Comparison of ENCODE assay signal across 8 cellular contexts in the genomic region with DNA sequence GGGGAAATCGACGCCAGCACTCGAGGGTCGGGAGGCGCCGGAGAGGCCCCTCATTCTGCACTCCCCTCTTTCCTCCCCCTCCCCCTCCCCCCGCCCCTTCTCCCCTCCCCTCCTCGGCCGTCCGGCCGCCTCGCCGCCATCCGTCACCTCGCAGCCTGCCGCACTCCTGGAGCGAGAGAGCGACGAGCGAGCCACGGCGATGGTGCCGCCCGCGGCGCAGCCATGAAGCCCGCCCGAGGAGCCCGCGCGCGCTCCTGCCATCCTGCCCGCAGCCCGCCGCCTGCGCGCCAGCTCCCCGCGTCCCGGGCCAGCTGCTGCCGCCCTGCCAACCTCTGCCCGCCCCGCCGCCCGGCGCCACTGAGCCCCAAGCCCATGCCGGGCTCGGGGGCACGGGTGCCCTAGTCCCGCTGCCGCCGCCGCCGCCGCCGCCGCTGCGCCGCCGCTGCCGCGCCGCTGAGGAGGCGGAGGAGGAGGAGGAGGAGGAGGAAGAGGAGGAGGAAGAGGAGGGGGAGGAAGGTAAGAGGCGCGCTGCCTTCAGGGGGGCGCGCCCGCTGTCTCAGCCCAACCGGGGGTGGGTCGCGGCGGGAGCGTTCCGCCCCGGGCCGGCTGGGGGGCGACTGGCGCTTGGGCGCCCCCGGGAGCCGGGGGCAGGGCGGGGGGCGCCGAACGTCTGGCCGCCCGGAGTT. TPM values are rescaled to one million over a fixed set of nuclear protein-coding genes. Genes with fewer than 3 reads are reported as not detected.
DNase-seq lines count a peak whose midpoint lies in the region; ATAC-seq and TF ChIP-seq lines count a peak whose summit lies in the region.

A gene (plus strand): TSS at position 163 of the 686 bp plus-strand sequence. CDS start 76,937 bp downstream, outside the sequence.

- CTCF ChIA-PET in T-cell (lab: Charles Lee): no interaction called here
- CTCF ChIA-PET in RWPE1 (lab: Yijun Ruan, JAX): no interaction called here

- no peaks in the 10 kb centered on the region for H3K36me3 Mint-ChIP-seq in T-cell

- WGBS in spleen, 5 donors: 0 to 34% (median 1%) methylated on average over 6 to 83 of the region's 88 CpGs

- DNase-seq in NCI-H1417 (lab: John Stamatoyannopoulos, UW) (peak in 2 of 3 experiments; percentile 53 to 70), NCI-H1417 treated with DMSO at 0.1 percent for 48 hours (lab: John Stamatoyannopoulos, UW) (no peak), T-cell (peak in 2 of 34 experiments; percentile 6 to 11), right atrium auricular region (ENCODE audit: low spot score) (no peak), spleen (no peak), RWPE1 (ENCODE audit: low spot score) (no peak), pons (ENCODE audit: low spot score) (no peak)

- peak within 1 kb of the TSS; percentile 48 to 77 (median 65) for H3K4me3 Mint-ChIP-seq in T-cell

- intact Hi-C loops in spleen (cut with DNase I; ENCODE audit: low total_unique reads): no loop called here

- H3K36me3 ChIP-seq in right atrium auricular region: no peaks in the 10 kb centered on the region
- no peaks in the 10 kb centered on the region for H3K36me3 ChIP-seq in spleen

- peak in 2 of 4 experiments; percentile 17 to 24 for ATAC-seq in T-cell (replicated peaks in 1 of 4)
- ATAC-seq in HG02870 (IDR thresholded peaks at IDR 0.05; ENCODE audit: unreplicated experiment): no peak

- peaks cover 39 to 63% of the 10 kb centered on the region in 2 donors for H3K27me3 Mint-ChIP-seq in T-cell

- H3K4me1 ChIP-seq in right atrium auricular region: no peaks in the 10 kb centered on the region
- H3K4me1 ChIP-seq in spleen: peaks cover 0 to 24% (median 7%) of the 10 kb centered on the region in 6 donors

- TF ChIP-seq CTCF in right atrium auricular region (IDR thresholded peaks at IDR 0.05) (no peak), spleen (IDR thresholded peaks at IDR 0.05 in 8 of 11, conservative IDR thresholded peaks at IDR 0.05 in 3 of 11) (no peak), RWPE1 (conservative IDR thresholded peaks at IDR 0.05; ENCODE audit: low read depth) (no peak)

- H3K27me3 ChIP-seq in right atrium auricular region (peaks cover 3% of the 10 kb centered on the region in 2 donors), spleen (replicated peaks in 1 of 7) (peaks cover 0 to 87% (median 36%) of the 10 kb centered on the region in 7 donors)

- H3K27ac ChIP-seq in right atrium auricular region (no peak within 1 kb of the TSS), spleen (no peak within 1 kb of the TSS), RWPE1 (no peak within 1 kb of the TSS)

- H3K27ac Mint-ChIP-seq in T-cell: peak within 1 kb of the TSS in 1 of 2 donors; percentile 57

- POLR2A ChIA-PET in T-cell (lab: Charles Lee) (no interaction called here), RWPE1 (lab: Yijun Ruan, JAX; ENCODE audit: low non-redundant PET) (no interaction called here)

- no peak for TF ChIP-seq POLR2A in spleen (IDR thresholded peaks at IDR 0.05)

- H3K9me3 ChIP-seq in right atrium auricular region: no peaks in the 10 kb centered on the region
- no peaks in the 10 kb centered on the region for H3K9me3 ChIP-seq in spleen

- H3K4me1 Mint-ChIP-seq in T-cell: peaks cover 16 to 22% (median 20%) of the 10 kb centered on the region in 3 donors

- H3K4me3 ChIP-seq in right atrium auricular region (peak within 1 kb of the TSS; percentile 17 to 41), spleen (peak within 1 kb of the TSS in 7 of 8 donors; percentile 7 to 69 (median 31))

- no peaks in the 10 kb centered on the region for H3K9me3 Mint-ChIP-seq in T-cell

RNA-seq across cellular contexts. Expression of the gene that starts here (rescaled TPM):
- 1 to 10 TPM in 2 of 5 donors, under 1 TPM in 3; 0.12 to 1.6 (median 0.86) TPM for total RNA-seq in T-cell
- under 1 TPM in 1 of 2 donors, not detected in 1; 0.12 TPM for total RNA-seq in right atrium auricular region
- under 1 TPM; 0.07 to 0.51 (median 0.38) TPM for total RNA-seq in spleen
- polyA plus RNA-seq in spleen: under 1 TPM; 0.03 to 0.07 (median 0.05) TPM

Comparison
In these comparisons a context has a peak if more than half of its experiments do, and no peak if none do; other contexts are left out.
1. DNase-seq: peak in NCI-H1417 (2 of 3); none in NCI-H1417 treated with DMSO at 0.1 percent for 48 hours (single experiment), right atrium auricular region (single experiment), spleen (single experiment), RWPE1 (single experiment) and pons (single experiment).